In genomic region chr10:72044417-72045041, GRCh38 we compare ENCODE assay signal across 9 cellular contexts. TPM values are rescaled to one million over a fixed set of nuclear protein-coding genes. Genes with fewer than 3 reads are reported as not detected.
A peak's percentile ranks its signal among the peaks of the same experiment; 100 is the strongest.
DNase-seq lines count a peak whose midpoint lies in the region; ATAC-seq and TF ChIP-seq lines count a peak whose summit lies in the region.
"Had no signal": no experiment of that assay in that cellular context is flagged by ENCODE, and none has a peak within 500 bp of the region (broad histone marks: within the 10 kb centered on the region; RNA-seq: fewer than 3 reads in every experiment).

No MANE protein-coding gene starts in this region.

- intact Hi-C loops in left colon (cut with DNase I, micrococcal nuclease): loop anchor here (5.0 to 10.0 kb wide), 3 partner anchors 90 to 290 kb away; no protein-coding TSS in a partner anchor

- TF ChIP-seq CTCF in chondrocyte (IDR thresholded peaks at IDR 0.05) (peak; percentile 72), smooth muscle cell (IDR thresholded peaks at IDR 0.05; ENCODE audit: borderline replicate concordance, insufficient read depth, poor library complexity, severe bottlenecking) (no peak)

- WGBS in smooth muscle cell (ENCODE audit: low lambda C conversion rate): 38% methylated on average over 17 of the region's 17 CpGs

- no peaks in the 10 kb centered on the region for H3K36me3 ChIP-seq in smooth muscle cell (ENCODE audit: low read depth)

- DNase-seq in HT1080 (ENCODE audit: low read depth): peak; percentile 57
- DNase-seq in chondrocyte (ENCODE audit: low spot score): no peak
- no peak for DNase-seq in left colon
- DNase-seq in smooth muscle cell (lab: John Stamatoyannopoulos, UW; ENCODE audit: unreplicated experiment): no peak
- no peak for DNase-seq in UCSD-AML1 (lab: John Stamatoyannopoulos, UW; ENCODE audit: unreplicated experiment)
- no peak for DNase-seq in HPDE6-E6E7 (ENCODE audit: extremely low spot score)
- DNase-seq in activated CD4-positive, alpha-beta T cell treated with anti-CD3 and anti-CD28 coated beads for 4 hours: no peak
- DNase-seq: activated CD4-positive, alpha-beta T cell treated with anti-CD3 and anti-CD28 coated beads, Interleukin-2, amount 50 U/mL, for 4 hours had no signal

- peaks cover 10% of the 10 kb centered on the region for H3F3A ChIP-seq in smooth muscle cell (ENCODE audit: low read depth)

- H3K9me3 Mint-ChIP-seq in chondrocyte (ENCODE audit: low read depth): peaks cover 11% of the 10 kb centered on the region

- H4K20me1 ChIP-seq in smooth muscle cell (ENCODE audit: low read depth): no peaks in the 10 kb centered on the region

- H3K27ac Mint-ChIP-seq in chondrocyte (ENCODE audit: unreplicated experiment): no peak overlapping the region

- H3K9ac ChIP-seq in smooth muscle cell (ENCODE audit: low read depth): peak overlapping the region; percentile 51

- no peaks in the 10 kb centered on the region for H3K9me3 ChIP-seq in smooth muscle cell (replicated peaks; ENCODE audit: low read depth)

- no peaks in the 10 kb centered on the region for H3K27me3 ChIP-seq in smooth muscle cell (ENCODE audit: low read depth)

- no peaks in the 10 kb centered on the region for H3K27me3 Mint-ChIP-seq in chondrocyte (ENCODE audit: low read depth)

- H3K4me2 ChIP-seq in smooth muscle cell: peak overlapping the region; percentile 67

- peaks cover 10% of the 10 kb centered on the region for H3K4me1 ChIP-seq in smooth muscle cell (ENCODE audit: low read depth)

- no peak overlapping the region for H2AFZ ChIP-seq in smooth muscle cell (ENCODE audit: low read depth)

- H3K4me3 Mint-ChIP-seq in chondrocyte (ENCODE audit: unreplicated experiment): no peak overlapping the region

- peaks cover 26% of the 10 kb centered on the region for H3K4me1 Mint-ChIP-seq in chondrocyte (ENCODE audit: low read depth)

- H3K79me2 ChIP-seq in smooth muscle cell (ENCODE audit: low read depth): no peaks in the 10 kb centered on the region

- H3K4me3 ChIP-seq in smooth muscle cell: no peak overlapping the region

- H3K36me3 Mint-ChIP-seq in chondrocyte (ENCODE audit: low read depth): no peaks in the 10 kb centered on the region

- peak; percentile 72 for ATAC-seq in left colon
- no peak for ATAC-seq in GM18861 (IDR thresholded peaks at IDR 0.05; ENCODE audit: unreplicated experiment)

- H3K27ac ChIP-seq in smooth muscle cell (ENCODE audit: low read depth): peak overlapping the region; percentile 85

RNA-seq across cellular contexts. Expression of gene SPOCK2, which starts 43.8 kb away (rescaled TPM):
- not detected in 2 replicates for total RNA-seq in HT1080 (2014; rRNA removed; shearing (Covaris generic))
- not detected in 2 replicates for polyA plus RNA-seq in HT1080 (2015; cell fraction: cytosol; rRNA removed)
- polyA plus RNA-seq in HT1080 (2015; cell fraction: nucleus; rRNA removed): 0.12 and 0.80 TPM in 2 replicates
- total RNA-seq in chondrocyte (0.32 to 1.4 TPM (median 0.80 TPM) in 3 replicates), left colon (1 to 10 TPM; 2.3 to 4.5 TPM), smooth muscle cell (0.09 and 1.1 TPM in 2 replicates)
- polyA plus RNA-seq in smooth muscle cell: 0.47 TPM in 1 of 2 replicates, not detected in the other
